1 cellular context compared by ENCODE assay signal in genomic region chr6:161143663-161144430, GRCh38.
TF ChIP-seq lines count a peak whose summit lies in the region.

No MANE protein-coding gene starts in this region.

TF ChIP-seq in HepG2, 621 proteins besides CTCF, POLR2A, EP300 and RAD21 (continued from another document):
- TF ChIP-seq CEBPB (IDR thresholded peaks at IDR 0.05; ENCODE audit: borderline replicate concordance, low read depth, low read length): no peak
- TF ChIP-seq, protein P1, sequence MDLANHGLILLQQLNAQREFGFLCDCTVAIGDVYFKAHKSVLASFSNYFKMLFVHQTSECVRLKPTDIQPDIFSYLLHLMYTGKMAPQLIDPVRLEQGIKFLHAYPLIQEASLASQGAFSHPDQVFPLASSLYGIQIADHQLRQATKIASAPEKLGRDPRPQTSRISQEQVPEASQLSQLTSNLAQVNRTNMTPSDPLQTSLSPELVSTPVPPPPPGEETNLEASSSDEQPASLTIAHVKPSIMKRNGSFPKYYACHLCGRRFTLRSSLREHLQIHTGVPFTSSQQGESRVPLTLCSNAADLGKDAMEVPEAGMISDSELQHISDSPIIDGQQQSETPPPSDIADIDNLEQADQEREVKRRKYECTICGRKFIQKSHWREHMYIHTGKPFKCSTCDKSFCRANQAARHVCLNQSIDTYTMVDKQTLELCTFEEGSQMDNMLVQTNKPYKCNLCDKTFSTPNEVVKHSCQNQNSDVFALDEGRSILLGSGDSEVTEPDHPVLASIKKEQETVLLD (CRISPR knock-in tag; IDR thresholded peaks at IDR 0.05; ENCODE audit: low read depth): no peak
